ENCODE assay signal across 17 cellular contexts in the genomic region with DNA sequence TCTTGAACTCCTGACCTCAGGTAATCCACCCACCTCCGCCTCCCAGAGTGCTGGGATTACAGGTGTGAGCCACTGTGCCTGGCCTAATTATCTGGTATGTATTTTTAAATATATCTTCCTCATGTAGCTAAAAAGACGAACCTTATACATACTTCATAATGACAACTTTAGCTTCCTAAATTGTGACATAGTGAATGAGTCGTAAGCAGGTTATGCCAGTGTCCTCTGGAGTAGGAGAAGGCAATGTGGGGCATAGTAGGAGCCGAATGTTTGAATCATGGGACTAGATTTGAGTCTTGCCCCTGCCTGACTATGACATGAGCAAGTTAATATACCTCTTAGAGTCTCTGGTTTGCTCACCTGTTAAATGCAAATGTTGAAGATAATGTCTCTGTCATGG.
DNase-seq lines count a peak whose midpoint lies in the region; ATAC-seq and TF ChIP-seq lines count a peak whose summit lies in the region.
"Had no signal": no experiment of that assay in that cellular context is flagged by ENCODE, and none has a peak within 500 bp of the region (broad histone marks: within the 10 kb centered on the region; RNA-seq: fewer than 3 reads in every experiment).

No MANE protein-coding gene starts in this region.

- H2AFZ ChIP-seq in neural progenitor cell (replicated peaks) = no peak overlapping the region

- peaks cover 50% of the 10 kb centered on the region for H3K4me1 ChIP-seq in SJSA1 (replicated peaks)
- H3K4me1 ChIP-seq in right cardiac atrium (ENCODE audit: control insufficient read depth, insufficient read depth, low read length) = no peaks in the 10 kb centered on the region
- H3K4me1 ChIP-seq in neural progenitor cell = no peaks in the 10 kb centered on the region
- H3K4me1 ChIP-seq: tibial nerve had no signal

- 97% methylated on average over 4 of the region's 4 CpGs for WGBS in right cardiac atrium

- no peaks in the 10 kb centered on the region for H3K9me3 ChIP-seq in SJSA1 (replicated peaks)
- no peaks in the 10 kb centered on the region for H3K9me3 ChIP-seq in right cardiac atrium (ENCODE audit: control insufficient read depth, low read length)
- H3K9me3 ChIP-seq in neural progenitor cell (ENCODE audit: low read depth) = no peaks in the 10 kb centered on the region
- H3K9me3 ChIP-seq: tibial nerve had no signal

- H3K27me3 ChIP-seq in SJSA1 (replicated peaks) (no peaks in the 10 kb centered on the region), right cardiac atrium (ENCODE audit: control insufficient read depth, insufficient read depth) (no peaks in the 10 kb centered on the region), neural progenitor cell (no peaks in the 10 kb centered on the region)
- H3K27me3 ChIP-seq: tibial nerve had no signal

- H3K4me2 ChIP-seq in neural progenitor cell = no peak overlapping the region

- H3K9me3 Mint-ChIP-seq in type B pancreatic cell = no peaks in the 10 kb centered on the region
- no peaks in the 10 kb centered on the region for H3K9me3 Mint-ChIP-seq in neural progenitor cell

- intact Hi-C loops in right cardiac atrium (cut with DNase I) = no loop called here

- H3F3A ChIP-seq in neural progenitor cell (ENCODE audit: low read depth) = no peaks in the 10 kb centered on the region

- no peak overlapping the region for H3K4me3 ChIP-seq in SJSA1
- H3K4me3 ChIP-seq in right cardiac atrium (ENCODE audit: low read length) = no peak overlapping the region
- H3K4me3 ChIP-seq in neural progenitor cell = no peak overlapping the region
- H3K4me3 ChIP-seq: tibial nerve had no signal

- DNase-seq in HPDE6-E6E7 (ENCODE audit: extremely low spot score) (peak; percentile 36), SJSA1 (ENCODE audit: low read depth in 1 of 2, low spot score in 2 of 2) (peak in 1 of 2 experiments; percentile 22), fibroblast of gingiva (ENCODE audit: low read depth) (peak; percentile 67), type B pancreatic cell (ENCODE audit: extremely low spot score, unreplicated experiment) (no peak), right cardiac atrium (no peak), neural progenitor cell (ENCODE audit: low spot score) (no peak)
- DNase-seq in stimulated activated naive CD8-positive, alpha-beta T cell treated with anti-CD3 and anti-CD28 coated beads, Interleukin-15, Interleukin-2, amounts not matched to agents 100 U/mL and 50 U/mL, for 24 hours = no peak
- DNase-seq: activated CD8-positive, alpha-beta T cell treated with anti-CD3 and anti-CD28 coated beads, Interleukin-2, amount 10 ng/mL, durations not matched to agents 7 days and 5 days; amygdala; GDM1; hippocampal formation; KG1; NCI-H1436 treated with DMSO at 0.1 percent for 48 hours; NCI-H446; occipital lobe had no signal

- ATAC-seq in stimulated activated naive CD8-positive, alpha-beta T cell treated with anti-CD3 and anti-CD28 coated beads, Interleukin-15, Interleukin-2, amounts not matched to agents 100 U/mL and 50 U/mL, for 24 hours = no peak
- no peak for ATAC-seq in right cardiac atrium
- ATAC-seq in HG02970 (IDR thresholded peaks at IDR 0.05; ENCODE audit: low FRiP score, unreplicated experiment) = no peak
- ATAC-seq: activated CD8-positive, alpha-beta T cell treated with anti-CD3 and anti-CD28 coated beads, Interleukin-2, amount 10 ng/mL, durations not matched to agents 7 days and 5 days had no signal

- H3K9ac ChIP-seq in neural progenitor cell = no peak overlapping the region

- peaks cover 10% of the 10 kb centered on the region for H3K4me1 Mint-ChIP-seq in type B pancreatic cell (ENCODE audit: unreplicated experiment)
- H3K4me1 Mint-ChIP-seq in neural progenitor cell = no peaks in the 10 kb centered on the region

- no peak overlapping the region for H3K4me3 Mint-ChIP-seq in type B pancreatic cell
- H3K4me3 Mint-ChIP-seq in neural progenitor cell = no peak overlapping the region
- H3K4me3 Mint-ChIP-seq: activated CD8-positive, alpha-beta T cell treated with anti-CD3 and anti-CD28 coated beads, Interleukin-2, amount 10 ng/mL, durations not matched to agents 7 days and 5 days had no signal

- no peaks in the 10 kb centered on the region for H4K20me1 ChIP-seq in neural progenitor cell (ENCODE audit: low read depth)

- H3K27ac Mint-ChIP-seq in type B pancreatic cell (peak overlapping the region; percentile 4), neural progenitor cell (no peak overlapping the region)
- H3K27ac Mint-ChIP-seq: activated CD8-positive, alpha-beta T cell treated with anti-CD3 and anti-CD28 coated beads, Interleukin-2, amount 10 ng/mL, durations not matched to agents 7 days and 5 days had no signal

- H3K36me3 Mint-ChIP-seq in type B pancreatic cell (peaks cover 9% of the 10 kb centered on the region), neural progenitor cell (peaks cover 4% of the 10 kb centered on the region)

- H3K27ac ChIP-seq in SJSA1 (peak overlapping the region; percentile 14; the same call in 1 of the 2 replicates), right cardiac atrium (ENCODE audit: low read length) (no peak overlapping the region), neural progenitor cell (no peak overlapping the region)

- TF ChIP-seq CTCF in type B pancreatic cell (conservative IDR thresholded peaks at IDR 0.05) = no peak
- no peak for TF ChIP-seq CTCF in neural progenitor cell (IDR thresholded peaks at IDR 0.05)

- H3K79me2 ChIP-seq in neural progenitor cell (ENCODE audit: low read depth) = no peaks in the 10 kb centered on the region

- H3K36me3 ChIP-seq in SJSA1 = no peaks in the 10 kb centered on the region
- H3K36me3 ChIP-seq in neural progenitor cell = no peaks in the 10 kb centered on the region

- no peaks in the 10 kb centered on the region for H3K27me3 Mint-ChIP-seq in type B pancreatic cell
- H3K27me3 Mint-ChIP-seq in neural progenitor cell (ENCODE audit: insufficient read depth, low read depth) = no peaks in the 10 kb centered on the region

Comparison
In these comparisons a context has a peak if more than half of its experiments do, and no peak if none do; other contexts are left out.
1. DNase-seq: peak in HPDE6-E6E7 (single experiment) and fibroblast of gingiva (single experiment); none in type B pancreatic cell (single experiment), stimulated activated naive CD8-positive, alpha-beta T cell treated with anti-CD3 and anti-CD28 coated beads, Interleukin-15, Interleukin-2, amounts not matched to agents 100 U/mL and 50 U/mL, for 24 hours (single experiment), right cardiac atrium (0 of 3) and neural progenitor cell (single experiment).